Comparison of ENCODE assay signal across 1 cellular context in the genomic region with DNA sequence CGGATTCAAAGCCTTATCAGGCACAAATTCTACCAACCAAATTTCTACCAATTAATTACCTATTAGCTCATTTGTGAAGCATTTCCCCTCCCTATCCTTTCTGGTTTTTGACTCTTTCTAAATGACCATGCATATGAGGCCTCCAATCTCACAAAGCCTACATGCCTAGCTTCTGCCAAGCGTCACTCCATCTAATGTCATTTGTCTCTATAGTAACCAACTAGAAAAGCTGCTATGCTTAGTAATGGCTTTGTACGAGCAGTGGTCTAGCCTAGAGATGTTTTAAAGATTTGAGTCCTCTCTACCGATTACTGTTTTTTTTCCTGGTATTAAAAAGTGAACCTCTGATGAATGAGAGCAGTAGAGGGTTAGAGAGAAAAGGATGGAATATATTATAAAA.
TF ChIP-seq lines count a peak whose summit lies in the region.

No MANE protein-coding gene starts in this region.

TF ChIP-seq in HepG2, 621 proteins besides CTCF, POLR2A, EP300 and RAD21:
- TF ChIP-seq SP1 (IDR thresholded peaks at IDR 0.05): no peak
- TF ChIP-seq SP1 (CRISPR knock-in tag; IDR thresholded peaks at IDR 0.05): no peak
- no peak for TF ChIP-seq REPIN1 (CRISPR knock-in tag; IDR thresholded peaks at IDR 0.05; ENCODE audit: borderline replicate concordance, low read depth)
- TF ChIP-seq, protein P1, sequence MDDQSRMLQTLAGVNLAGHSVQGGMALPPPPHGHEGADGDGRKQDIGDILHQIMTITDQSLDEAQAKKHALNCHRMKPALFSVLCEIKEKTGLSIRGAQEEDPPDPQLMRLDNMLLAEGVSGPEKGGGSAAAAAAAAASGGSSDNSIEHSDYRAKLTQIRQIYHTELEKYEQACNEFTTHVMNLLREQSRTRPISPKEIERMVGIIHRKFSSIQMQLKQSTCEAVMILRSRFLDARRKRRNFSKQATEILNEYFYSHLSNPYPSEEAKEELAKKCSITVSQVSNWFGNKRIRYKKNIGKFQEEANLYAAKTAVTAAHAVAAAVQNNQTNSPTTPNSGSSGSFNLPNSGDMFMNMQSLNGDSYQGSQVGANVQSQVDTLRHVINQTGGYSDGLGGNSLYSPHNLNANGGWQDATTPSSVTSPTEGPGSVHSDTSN (CRISPR knock-in tag; IDR thresholded peaks at IDR 0.05; ENCODE audit: borderline replicate concordance): no peak
- TF ChIP-seq MYNN (CRISPR knock-in tag; IDR thresholded peaks at IDR 0.05; ENCODE audit: low read depth): no peak
